20 cellular contexts compared by ENCODE assay signal in genomic region chr16:47229053-47229640, GRCh38.
DNase-seq lines count a peak whose midpoint lies in the region; ATAC-seq and TF ChIP-seq lines count a peak whose summit lies in the region.
"Had no signal": no experiment of that assay in that cellular context is flagged by ENCODE, and none has a peak within 500 bp of the region (broad histone marks: within the 10 kb centered on the region; RNA-seq: fewer than 3 reads in every experiment).

No MANE protein-coding gene starts in this region.

- TF ChIP-seq CTCF in GM23338 (conservative IDR thresholded peaks at IDR 0.05; ENCODE audit: low read depth in 2 of 2) (no peak), endothelial cell (IDR thresholded peaks at IDR 0.05; ENCODE audit: unreplicated experiment) (no peak)

- H3K9me2 ChIP-seq in GM23338 (ENCODE audit: insufficient read depth): no peaks in the 10 kb centered on the region

- no peak overlapping the region for H3K4me3 ChIP-seq in GM23338
- H3K4me3 ChIP-seq: MG63 had no signal

- no peak overlapping the region for H3K4me3 Mint-ChIP-seq in activated CD8-positive, alpha-beta memory T cell treated with anti-CD3 and anti-CD28 coated beads, Interleukin-2, amount 10 ng/mL, durations not matched to agents 7 days and 5 days
- H3K4me3 Mint-ChIP-seq in GM23338 (no peak overlapping the region), endothelial cell (ENCODE audit: unreplicated experiment) (no peak overlapping the region)
- peak overlapping the region; percentile 44 for H3K4me3 Mint-ChIP-seq in T-helper 2 cell treated with Interferon-gamma antibody and Interleukin-4, amounts not matched to agents 5 μg/mL and 100 μg/mL, for 36 hours
- H3K4me3 Mint-ChIP-seq: B cell; CD4-positive, CD25-positive, alpha-beta regulatory T cell had no signal

- no peaks in the 10 kb centered on the region for H3K36me3 ChIP-seq in GM23338 (ENCODE audit: insufficient read depth)
- H3K36me3 ChIP-seq: MG63 had no signal

- DNase-seq in activated CD8-positive, alpha-beta memory T cell treated with anti-CD3 and anti-CD28 coated beads, Interleukin-2, amount 10 ng/mL, durations not matched to agents 7 days and 5 days: no peak
- DNase-seq in activated CD8-positive, alpha-beta memory T cell treated with anti-CD3 and anti-CD28 coated beads, Interleukin-2, amount 50 U/mL, for 48 hours: no peak
- no peak for DNase-seq in GM23338 (ENCODE audit: low spot score)
- no peak for DNase-seq in T-helper 2 cell treated with Interferon-gamma antibody and Interleukin-4, amounts not matched to agents 5 μg/mL and 100 μg/mL, for 36 hours (ENCODE audit: low spot score)
- no peak for DNase-seq in endothelial cell (ENCODE audit: low spot score)
- no peak for DNase-seq in NCI-H146 treated with DMSO at 0.1 percent for 48 hours (lab: John Stamatoyannopoulos, UW; ENCODE audit: unreplicated experiment)
- DNase-seq: Caco-2; CD4-positive, CD25-positive, alpha-beta regulatory T cell; MG63; NCI-H1092 treated with DMSO at 0.1 percent for 48 hours; NCI-H146; NCI-H2081 treated with DMSO at 0.1 percent for 48 hours; NCI-H510A; NCI-H748 treated with DMSO at 0.1 percent for 48 hours; NK-92 treated with Interleukin-12 subunit alpha and Interleukin-12 subunit beta, amount 100 ng/mL, for 24 hours had no signal

- H3K79me2 ChIP-seq in GM23338 (replicated peaks; ENCODE audit: insufficient read depth): no peaks in the 10 kb centered on the region

- no peaks in the 10 kb centered on the region for H3K27me3 ChIP-seq in GM23338 (ENCODE audit: insufficient read depth)
- H3K27me3 ChIP-seq: MG63 had no signal

- H4K20me1 ChIP-seq in GM23338 (replicated peaks; ENCODE audit: insufficient read depth): no peaks in the 10 kb centered on the region

- no peak overlapping the region for H3K4me2 ChIP-seq in GM23338
- H3K4me2 ChIP-seq: KMS-11 had no signal

- no peak for ATAC-seq in activated CD8-positive, alpha-beta memory T cell treated with anti-CD3 and anti-CD28 coated beads, Interleukin-2, amount 10 ng/mL, durations not matched to agents 7 days and 5 days
- no peak for ATAC-seq in GM23338
- ATAC-seq in GM19351 (IDR thresholded peaks at IDR 0.05; ENCODE audit: unreplicated experiment): no peak
- ATAC-seq in HG03442 (IDR thresholded peaks at IDR 0.05; ENCODE audit: unreplicated experiment): no peak
- ATAC-seq: HepG2 had no signal

- no peaks in the 10 kb centered on the region for H3K27me3 Mint-ChIP-seq in activated CD8-positive, alpha-beta memory T cell treated with anti-CD3 and anti-CD28 coated beads, Interleukin-2, amount 10 ng/mL, durations not matched to agents 7 days and 5 days
- peaks cover 2% of the 10 kb centered on the region for H3K27me3 Mint-ChIP-seq in GM23338 (ENCODE audit: insufficient read depth, low read depth, poor library complexity)
- H3K27me3 Mint-ChIP-seq in T-helper 2 cell treated with Interferon-gamma antibody and Interleukin-4, amounts not matched to agents 5 μg/mL and 100 μg/mL, for 36 hours (ENCODE audit: low read depth): no peaks in the 10 kb centered on the region
- peaks cover 2% of the 10 kb centered on the region for H3K27me3 Mint-ChIP-seq in endothelial cell (ENCODE audit: unreplicated experiment)
- H3K27me3 Mint-ChIP-seq: B cell; CD4-positive, CD25-positive, alpha-beta regulatory T cell had no signal

- peaks cover 6% of the 10 kb centered on the region for H3K36me3 Mint-ChIP-seq in activated CD8-positive, alpha-beta memory T cell treated with anti-CD3 and anti-CD28 coated beads, Interleukin-2, amount 10 ng/mL, durations not matched to agents 7 days and 5 days
- H3K36me3 Mint-ChIP-seq in GM23338 (ENCODE audit: low read depth) (no peaks in the 10 kb centered on the region), endothelial cell (ENCODE audit: low read depth, unreplicated experiment) (peaks cover 17% of the 10 kb centered on the region)
- peaks cover 8% of the 10 kb centered on the region for H3K36me3 Mint-ChIP-seq in T-helper 2 cell treated with Interferon-gamma antibody and Interleukin-4, amounts not matched to agents 5 μg/mL and 100 μg/mL, for 36 hours (ENCODE audit: low read depth)

- H3K27ac Mint-ChIP-seq in activated CD8-positive, alpha-beta memory T cell treated with anti-CD3 and anti-CD28 coated beads, Interleukin-2, amount 10 ng/mL, durations not matched to agents 7 days and 5 days: peak overlapping the region; percentile 6
- H3K27ac Mint-ChIP-seq in GM23338: 0 out of 2 replicates have a peak overlapping the region, but pooled peaks have one; percentile 35
- H3K27ac Mint-ChIP-seq in T-helper 2 cell treated with Interferon-gamma antibody and Interleukin-4, amounts not matched to agents 5 μg/mL and 100 μg/mL, for 36 hours: peak overlapping the region; percentile 40
- H3K27ac Mint-ChIP-seq in endothelial cell (ENCODE audit: unreplicated experiment): peak overlapping the region; percentile 25
- H3K27ac Mint-ChIP-seq: B cell had no signal

- H3K9me3 Mint-ChIP-seq in activated CD8-positive, alpha-beta memory T cell treated with anti-CD3 and anti-CD28 coated beads, Interleukin-2, amount 10 ng/mL, durations not matched to agents 7 days and 5 days (ENCODE audit: low read depth): no peaks in the 10 kb centered on the region
- H3K9me3 Mint-ChIP-seq in GM23338 (no peaks in the 10 kb centered on the region), endothelial cell (ENCODE audit: unreplicated experiment) (no peaks in the 10 kb centered on the region)
- no peaks in the 10 kb centered on the region for H3K9me3 Mint-ChIP-seq in T-helper 2 cell treated with Interferon-gamma antibody and Interleukin-4, amounts not matched to agents 5 μg/mL and 100 μg/mL, for 36 hours

- H3K4me1 ChIP-seq in GM23338 (ENCODE audit: insufficient read depth): no peaks in the 10 kb centered on the region
- H3K4me1 ChIP-seq: Caco-2 had no signal

- H3K27ac ChIP-seq in GM23338 (ENCODE audit: low read depth): peak overlapping the region; percentile 27; the same call in 1 of the 2 replicates
- H3K27ac ChIP-seq: KMS-11 had no signal

- H3F3A ChIP-seq in GM23338 (replicated peaks; ENCODE audit: low read depth): no peaks in the 10 kb centered on the region

- CTCF ChIA-PET in activated CD8-positive, alpha-beta memory T cell treated with anti-CD3 and anti-CD28 coated beads, Interleukin-2, amount 10 ng/mL, durations not matched to agents 7 days and 5 days (lab: Charles Lee): no interaction called here

- H2AFZ ChIP-seq in GM23338: no peak overlapping the region

- peaks cover 7% of the 10 kb centered on the region for H3K4me1 Mint-ChIP-seq in activated CD8-positive, alpha-beta memory T cell treated with anti-CD3 and anti-CD28 coated beads, Interleukin-2, amount 10 ng/mL, durations not matched to agents 7 days and 5 days
- H3K4me1 Mint-ChIP-seq in GM23338: no peaks in the 10 kb centered on the region
- peaks cover 17% of the 10 kb centered on the region for H3K4me1 Mint-ChIP-seq in T-helper 2 cell treated with Interferon-gamma antibody and Interleukin-4, amounts not matched to agents 5 μg/mL and 100 μg/mL, for 36 hours (ENCODE audit: low read depth)
- H3K4me1 Mint-ChIP-seq in endothelial cell (ENCODE audit: unreplicated experiment): no peaks in the 10 kb centered on the region
- H3K4me1 Mint-ChIP-seq: B cell had no signal

TF ChIP-seq in GM23338, 12 proteins besides CTCF, POLR2A, EP300 and RAD21 (continues in another document):
- TF ChIP-seq ZNF331 (CRISPR knock-in tag; IDR thresholded peaks at IDR 0.05; ENCODE audit: low read depth): no peak
- TF ChIP-seq JUNB (IDR thresholded peaks at IDR 0.05; ENCODE audit: unreplicated experiment): no peak
- TF ChIP-seq EZH2 (IDR thresholded peaks at IDR 0.05; ENCODE audit: low read depth, unreplicated experiment): no peak
